ENCODE assay signal across 11 cellular contexts in the genomic region with DNA sequence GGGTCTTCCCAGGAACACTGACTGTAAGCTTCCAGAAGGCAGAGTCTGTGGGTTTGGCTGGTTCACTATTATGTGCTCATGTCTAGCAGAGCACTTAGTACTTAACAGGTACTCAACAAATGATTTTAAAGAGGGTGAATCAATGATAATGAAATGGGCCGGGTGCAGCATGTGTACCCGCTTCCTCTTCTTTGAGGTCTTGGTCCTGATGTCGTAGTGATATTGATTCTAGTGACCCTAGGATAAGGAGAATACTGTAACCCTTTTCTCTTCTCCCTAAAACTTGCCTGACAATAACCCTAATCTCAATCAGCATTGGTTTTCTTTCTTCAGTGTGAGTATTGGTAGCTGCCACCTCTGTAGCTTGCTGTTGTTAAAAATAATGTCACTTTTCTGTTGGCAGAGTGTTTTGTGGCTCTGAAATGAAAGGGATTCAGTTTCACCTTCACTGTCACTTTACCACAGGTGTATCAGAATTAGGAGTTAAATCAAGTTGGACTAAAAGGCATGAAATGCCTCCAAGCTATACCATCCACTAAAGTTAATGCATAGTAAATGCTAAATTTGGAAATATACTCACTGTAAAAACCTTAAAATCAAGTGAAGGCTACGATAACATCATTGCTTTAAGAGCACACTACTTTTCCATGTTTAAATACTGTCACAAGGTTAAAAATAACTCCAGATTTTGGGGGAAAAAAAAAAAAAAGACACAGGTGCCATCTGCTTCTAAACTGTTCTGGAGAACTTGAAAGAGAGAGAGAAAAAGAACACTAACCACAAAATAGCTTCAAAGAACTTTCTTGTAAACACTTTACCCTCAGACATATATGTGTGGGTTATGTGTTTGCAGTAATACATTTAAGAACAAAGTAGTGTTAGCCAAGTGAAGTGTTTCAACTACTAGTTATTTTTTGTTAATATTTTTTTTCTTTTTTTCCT. TPM values are rescaled to one million over a fixed set of nuclear protein-coding genes. Genes with fewer than 3 reads are reported as not detected.
A peak's percentile ranks its signal among the peaks of the same experiment; 100 is the strongest.
DNase-seq lines count a peak whose midpoint lies in the region; ATAC-seq and TF ChIP-seq lines count a peak whose summit lies in the region.
"Had no signal": no experiment of that assay in that cellular context is flagged by ENCODE, and none has a peak within 500 bp of the region (broad histone marks: within the 10 kb centered on the region; RNA-seq: fewer than 3 reads in every experiment).

No MANE protein-coding gene starts in this region.

- H3K4me3 ChIP-seq in MM.1S (ENCODE audit: low read length): no peak overlapping the region
- H3K4me3 ChIP-seq: esophagus muscularis mucosa had no signal

- H3K9ac ChIP-seq in MM.1S (ENCODE audit: low read length): no peak overlapping the region

- H3K36me3 ChIP-seq in MM.1S (replicated peaks; ENCODE audit: insufficient read depth, low read length): no peaks in the 10 kb centered on the region
- H3K36me3 ChIP-seq: esophagus muscularis mucosa had no signal

- no peaks in the 10 kb centered on the region for H3K79me2 ChIP-seq in MM.1S (ENCODE audit: low read length)

- peaks cover 21% of the 10 kb centered on the region for H3K4me1 ChIP-seq in MM.1S (ENCODE audit: low read length)

- DNase-seq in MM.1S: peak; percentile 58
- peak in 3 of 10 donors; percentile 72 to 83 (median 82) for DNase-seq in naive thymus-derived CD8-positive, alpha-beta T cell
- DNase-seq in left ventricle myocardium superior: no peak
- DNase-seq in GDM1 (lab: John Stamatoyannopoulos, UW): no peak
- no peak for DNase-seq in stimulated activated CD4-positive, alpha-beta T cell treated with anti-CD3 and anti-CD28 coated beads, Interleukin-2, amount 100 ng/mL, for 48 hours
- DNase-seq: NCI-H187, SW 1271 had no signal

- H3K27ac Mint-ChIP-seq in naive thymus-derived CD8-positive, alpha-beta T cell: peak overlapping the region; percentile 87 to 100 (median 98)

- intact Hi-C loops in left ventricle myocardium superior (cut with micrococcal nuclease): no loop called here

- H3K36me3 Mint-ChIP-seq in naive thymus-derived CD8-positive, alpha-beta T cell: peaks cover 7 to 12% (median 8%) of the 10 kb centered on the region in 3 donors

- TF ChIP-seq CTCF in MM.1S (IDR thresholded peaks at IDR 0.05; ENCODE audit: low read length): no peak

- H3K4me1 Mint-ChIP-seq in naive thymus-derived CD8-positive, alpha-beta T cell: peaks cover 45 to 94% (median 68%) of the 10 kb centered on the region in 4 donors

- peaks cover 85% of the 10 kb centered on the region for H3K27me3 ChIP-seq in MM.1S (replicated peaks; ENCODE audit: insufficient read depth, low read length)

- POLR2A ChIA-PET in naive thymus-derived CD8-positive, alpha-beta T cell (lab: Charles Lee): interaction anchor here (0.6 to 2.8 kb wide), 11 partner anchors 8 to 1779 kb away, joined by 3 to 16 read pairs (median 4); no protein-coding TSS in a partner anchor

- H4K20me1 ChIP-seq in MM.1S (ENCODE audit: insufficient read depth, low read length): no peaks in the 10 kb centered on the region

- H3F3A ChIP-seq in MM.1S (ENCODE audit: insufficient read depth, low read length): peaks cover 16% of the 10 kb centered on the region

- H3K4me3 Mint-ChIP-seq in naive thymus-derived CD8-positive, alpha-beta T cell: peak overlapping the region; percentile 68 to 96 (median 90)

- no peaks in the 10 kb centered on the region for H3K9me3 Mint-ChIP-seq in naive thymus-derived CD8-positive, alpha-beta T cell

- H2AFZ ChIP-seq in MM.1S (ENCODE audit: low read length): no peak overlapping the region

- no peak overlapping the region for H3K27ac ChIP-seq in MM.1S (ENCODE audit: low read length)
- H3K27ac ChIP-seq: esophagus muscularis mucosa had no signal

- H3K27me3 Mint-ChIP-seq in naive thymus-derived CD8-positive, alpha-beta T cell: peaks cover 0 to 2% (median 0%) of the 10 kb centered on the region in 5 donors

- H3K4me2 ChIP-seq in MM.1S (ENCODE audit: low read depth, low read length): peak overlapping the region; percentile 35

- H3K9me3 ChIP-seq in MM.1S (replicated peaks; ENCODE audit: insufficient read depth, low read length): no peaks in the 10 kb centered on the region
- H3K9me3 ChIP-seq: esophagus muscularis mucosa had no signal

- no peaks in the 10 kb centered on the region for H3K9me2 ChIP-seq in MM.1S (replicated peaks; ENCODE audit: insufficient read depth, low read length)

- ATAC-seq in GM18873 (IDR thresholded peaks at IDR 0.05; ENCODE audit: low FRiP score, unreplicated experiment) (peak; percentile 28), GM21825 (IDR thresholded peaks at IDR 0.05; ENCODE audit: unreplicated experiment) (peak; percentile 26), left ventricle myocardium superior (no peak), GM18520 (IDR thresholded peaks at IDR 0.05; ENCODE audit: unreplicated experiment) (no peak)
- ATAC-seq in naive thymus-derived CD8-positive, alpha-beta T cell: peak; percentile 36 to 66

RNA-seq across cellular contexts. Expression of a gene that starts 6.0 kb away (rescaled TPM):
- total RNA-seq in naive thymus-derived CD8-positive, alpha-beta T cell: 100 to 1,000 TPM; 274 to 307 TPM
- 100 to 1,000 TPM in 2 of 3 donors, 10 to 100 TPM in 1; 93.3 to 134 (median 128) TPM for polyA plus RNA-seq in naive thymus-derived CD8-positive, alpha-beta T cell
- total RNA-seq in left ventricle myocardium superior: 0.10 TPM

Comparison
In these comparisons a context has a peak if more than half of its experiments do, and no peak if none do; other contexts are left out.
1. ATAC-seq: peak in GM18873 (single experiment), GM21825 (single experiment) and naive thymus-derived CD8-positive, alpha-beta T cell (2 of 2); none in left ventricle myocardium superior (single experiment) and GM18520 (single experiment).
2. RNA of a gene that starts 6.0 kb away (total RNA-seq): 274 to 307 TPM in naive thymus-derived CD8-positive, alpha-beta T cell; 0.10 TPM in left ventricle myocardium superior (single experiment); every median in the first group is over 100 times any median in the second.